In the genomic region with DNA sequence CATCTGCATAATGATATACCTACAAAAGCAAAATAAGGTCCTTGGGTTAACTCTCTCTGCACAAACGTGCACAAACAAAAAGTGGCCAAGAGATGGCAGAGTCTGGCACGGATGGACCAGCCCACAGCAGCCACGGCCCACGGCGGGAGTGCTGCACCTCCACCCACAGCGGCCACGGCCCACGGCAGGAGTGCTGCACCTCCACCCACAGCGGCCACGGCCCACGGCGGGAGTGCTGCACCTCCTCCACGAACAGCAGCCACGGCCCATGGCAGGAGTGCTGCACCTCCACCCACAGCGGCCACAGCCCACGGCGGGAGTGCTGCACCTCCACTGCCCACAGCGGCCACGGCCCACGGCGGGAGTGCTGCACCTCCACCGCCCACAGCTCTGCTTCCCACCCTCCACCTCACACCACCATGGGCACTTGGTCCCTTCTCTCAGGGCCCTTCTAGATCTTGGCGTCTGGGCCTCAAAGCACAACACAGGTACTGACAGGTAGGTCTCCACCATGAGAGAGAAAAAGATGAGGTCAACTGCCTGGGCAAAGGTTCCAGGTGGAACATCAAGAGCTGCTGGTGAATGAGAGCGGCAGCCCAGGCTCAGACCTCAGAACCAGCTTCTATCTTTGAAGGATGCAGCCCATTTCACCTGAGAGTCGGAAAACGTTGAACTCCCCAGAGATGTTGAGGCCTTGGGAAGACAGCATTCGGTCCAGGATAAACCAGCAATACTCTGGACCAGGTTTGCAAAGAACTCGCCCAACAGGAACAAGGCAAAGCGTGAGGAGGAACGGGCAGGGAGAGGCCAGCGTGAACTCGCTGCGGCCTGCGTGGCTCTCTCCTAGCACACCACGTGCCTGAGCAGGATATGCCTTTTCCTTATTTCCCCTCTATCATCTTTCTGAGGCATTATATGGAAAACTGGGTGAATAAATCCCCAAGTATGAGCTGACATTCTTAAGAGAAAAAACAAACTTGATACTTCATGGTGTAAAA, we compare ENCODE assay signal across 15 cellular contexts.
DNase-seq lines count a peak whose midpoint lies in the region; ATAC-seq and TF ChIP-seq lines count a peak whose summit lies in the region.
"Had no signal": no experiment of that assay in that cellular context is flagged by ENCODE, and none has a peak within 500 bp of the region (broad histone marks: within the 10 kb centered on the region; RNA-seq: fewer than 3 reads in every experiment).

No MANE protein-coding gene starts in this region.

- intact Hi-C loops in activated T-helper 1 cell treated with anti-CD3 and anti-CD28 coated beads, Interleukin-12 subunit alpha, Interleukin-12 subunit beta, Interleukin-2, Interleukin-4 antibody, amounts not matched to agents 30 ng/mL and 10 ng/mL and 1 ng/mL, durations not matched to agents 14 hours and 24 hours and 36 hours (cut with micrococcal nuclease) = no loop called here

- no peak overlapping the region for H3K27ac Mint-ChIP-seq in activated T-helper 17 cell treated with anti-CD3 and anti-CD28 coated beads, Interleukin-2, amount 50 U/mL, for 72 hours
- H3K27ac Mint-ChIP-seq in activated T-helper 1 cell treated with anti-CD3 and anti-CD28 coated beads, Interleukin-12 subunit alpha, Interleukin-12 subunit beta, Interleukin-2, Interleukin-4 antibody, amounts not matched to agents 30 ng/mL and 10 ng/mL and 1 ng/mL, durations not matched to agents 14 hours and 24 hours and 36 hours = no peak overlapping the region

- no peaks in the 10 kb centered on the region for H3K27me3 Mint-ChIP-seq in activated T-helper 17 cell treated with anti-CD3 and anti-CD28 coated beads, Interleukin-2, amount 50 U/mL, for 72 hours
- H3K27me3 Mint-ChIP-seq in activated T-helper 1 cell treated with anti-CD3 and anti-CD28 coated beads, Interleukin-12 subunit alpha, Interleukin-12 subunit beta, Interleukin-2, Interleukin-4 antibody, amounts not matched to agents 30 ng/mL and 10 ng/mL and 1 ng/mL, durations not matched to agents 14 hours and 24 hours and 36 hours (ENCODE audit: insufficient read depth) = no peaks in the 10 kb centered on the region

- no peak overlapping the region for H3K4me3 ChIP-seq in hepatocyte
- no peak overlapping the region for H3K4me3 ChIP-seq in thymus (ENCODE audit: low read length)
- H3K4me3 ChIP-seq: esophagus muscularis mucosa, sigmoid colon, tibial nerve had no signal

- peak; percentile 34 for DNase-seq in activated CD8-positive, alpha-beta memory T cell treated with anti-CD3 and anti-CD28 coated beads, Interleukin-2, amount 50 U/mL, for 4 hours
- DNase-seq in activated CD8-positive, alpha-beta memory T cell treated with anti-CD3 and anti-CD28 coated beads, Interleukin-2, amount 50 U/mL, for 48 hours = no peak
- no peak for DNase-seq in hepatocyte (ENCODE audit: low spot score)
- DNase-seq in activated T-helper 1 cell treated with anti-CD3 and anti-CD28 coated beads, Interleukin-12 subunit alpha, Interleukin-12 subunit beta, Interleukin-2, Interleukin-4 antibody, amounts not matched to agents 30 ng/mL and 10 ng/mL and 1 ng/mL, durations not matched to agents 14 hours and 24 hours and 36 hours (ENCODE audit: low spot score) = no peak
- no peak for DNase-seq in SK-N-DZ (ENCODE audit: low spot score)
- DNase-seq in kidney glomerular epithelial cell (lab: John Stamatoyannopoulos, UW) = no peak
- DNase-seq: activated CD4-positive, alpha-beta T cell treated with anti-CD3 and anti-CD28 coated beads, Interleukin-2, amount 50 U/mL, for 48 hours; KG1; NCI-H2029 treated with DMSO at 0.1 percent for 48 hours; sigmoid colon; T-helper 1 cell had no signal

- H4K20me1 ChIP-seq in hepatocyte (ENCODE audit: insufficient read depth, poor library complexity, severe bottlenecking) = peaks cover 99% of the 10 kb centered on the region

- H3K4me2 ChIP-seq in hepatocyte = no peak overlapping the region

- H3K9me2 ChIP-seq in hepatocyte (replicated peaks; ENCODE audit: insufficient read depth) = no peaks in the 10 kb centered on the region

- peaks cover 24% of the 10 kb centered on the region for H3K36me3 Mint-ChIP-seq in activated T-helper 17 cell treated with anti-CD3 and anti-CD28 coated beads, Interleukin-2, amount 50 U/mL, for 72 hours (ENCODE audit: low read depth)
- H3K36me3 Mint-ChIP-seq in activated T-helper 1 cell treated with anti-CD3 and anti-CD28 coated beads, Interleukin-12 subunit alpha, Interleukin-12 subunit beta, Interleukin-2, Interleukin-4 antibody, amounts not matched to agents 30 ng/mL and 10 ng/mL and 1 ng/mL, durations not matched to agents 14 hours and 24 hours and 36 hours (ENCODE audit: low read depth) = peaks cover 8% of the 10 kb centered on the region

- H3K36me3 ChIP-seq in hepatocyte (replicated peaks; ENCODE audit: insufficient read depth, low read depth) = no peaks in the 10 kb centered on the region
- peaks cover 14% of the 10 kb centered on the region for H3K36me3 ChIP-seq in thymus (ENCODE audit: control insufficient read depth, insufficient read depth)
- H3K36me3 ChIP-seq: esophagus muscularis mucosa, sigmoid colon, tibial nerve had no signal

- peaks cover 51% of the 10 kb centered on the region for H3K4me1 Mint-ChIP-seq in activated T-helper 17 cell treated with anti-CD3 and anti-CD28 coated beads, Interleukin-2, amount 50 U/mL, for 72 hours
- peaks cover 49% of the 10 kb centered on the region for H3K4me1 Mint-ChIP-seq in activated T-helper 1 cell treated with anti-CD3 and anti-CD28 coated beads, Interleukin-12 subunit alpha, Interleukin-12 subunit beta, Interleukin-2, Interleukin-4 antibody, amounts not matched to agents 30 ng/mL and 10 ng/mL and 1 ng/mL, durations not matched to agents 14 hours and 24 hours and 36 hours (ENCODE audit: low read depth)

- H3K27me3 ChIP-seq in hepatocyte (no peaks in the 10 kb centered on the region), thymus (ENCODE audit: control insufficient read depth, insufficient read depth) (no peaks in the 10 kb centered on the region)
- H3K27me3 ChIP-seq: esophagus muscularis mucosa, sigmoid colon, tibial nerve had no signal

- 87% methylated on average over 33 of the region's 35 CpGs for WGBS in hepatocyte (ENCODE audit: low lambda C conversion rate, missing lambda C conversion rate)
- WGBS in thymus = 84% methylated on average over 35 of the region's 35 CpGs

- no peak for TF ChIP-seq CTCF in hepatocyte (IDR thresholded peaks at IDR 0.05; ENCODE audit: poor library complexity)

- H2AFZ ChIP-seq in hepatocyte = no peak overlapping the region

- H3K27ac ChIP-seq in hepatocyte (peak overlapping the region; percentile 89), thymus (ENCODE audit: low read depth) (peak overlapping the region; percentile 8)
- H3K27ac ChIP-seq: esophagus muscularis mucosa, sigmoid colon, tibial nerve had no signal

- H3K79me2 ChIP-seq in hepatocyte = peaks cover 100% of the 10 kb centered on the region

- H3K4me1 ChIP-seq in hepatocyte (ENCODE audit: insufficient read depth) = peaks cover 39% of the 10 kb centered on the region
- H3K4me1 ChIP-seq in thymus (ENCODE audit: control insufficient read depth, insufficient read depth, low read length) = no peaks in the 10 kb centered on the region

- H3K9me3 ChIP-seq in hepatocyte (ENCODE audit: low read depth) = no peaks in the 10 kb centered on the region
- H3K9me3 ChIP-seq in thymus (ENCODE audit: control insufficient read depth) = no peaks in the 10 kb centered on the region
- H3K9me3 ChIP-seq: esophagus muscularis mucosa, sigmoid colon, tibial nerve had no signal

- peak; percentile 29 for ATAC-seq in activated T-helper 17 cell treated with anti-CD3 and anti-CD28 coated beads, Interleukin-2, amount 50 U/mL, for 72 hours (replicated peaks)

- H3K4me3 Mint-ChIP-seq in activated T-helper 17 cell treated with anti-CD3 and anti-CD28 coated beads, Interleukin-2, amount 50 U/mL, for 72 hours = no peak overlapping the region
- H3K4me3 Mint-ChIP-seq in activated T-helper 1 cell treated with anti-CD3 and anti-CD28 coated beads, Interleukin-12 subunit alpha, Interleukin-12 subunit beta, Interleukin-2, Interleukin-4 antibody, amounts not matched to agents 30 ng/mL and 10 ng/mL and 1 ng/mL, durations not matched to agents 14 hours and 24 hours and 36 hours = no peak overlapping the region

- H3K9me3 Mint-ChIP-seq in activated T-helper 17 cell treated with anti-CD3 and anti-CD28 coated beads, Interleukin-2, amount 50 U/mL, for 72 hours = no peaks in the 10 kb centered on the region
- H3K9me3 Mint-ChIP-seq in activated T-helper 1 cell treated with anti-CD3 and anti-CD28 coated beads, Interleukin-12 subunit alpha, Interleukin-12 subunit beta, Interleukin-2, Interleukin-4 antibody, amounts not matched to agents 30 ng/mL and 10 ng/mL and 1 ng/mL, durations not matched to agents 14 hours and 24 hours and 36 hours = no peaks in the 10 kb centered on the region
